In the genomic region with DNA sequence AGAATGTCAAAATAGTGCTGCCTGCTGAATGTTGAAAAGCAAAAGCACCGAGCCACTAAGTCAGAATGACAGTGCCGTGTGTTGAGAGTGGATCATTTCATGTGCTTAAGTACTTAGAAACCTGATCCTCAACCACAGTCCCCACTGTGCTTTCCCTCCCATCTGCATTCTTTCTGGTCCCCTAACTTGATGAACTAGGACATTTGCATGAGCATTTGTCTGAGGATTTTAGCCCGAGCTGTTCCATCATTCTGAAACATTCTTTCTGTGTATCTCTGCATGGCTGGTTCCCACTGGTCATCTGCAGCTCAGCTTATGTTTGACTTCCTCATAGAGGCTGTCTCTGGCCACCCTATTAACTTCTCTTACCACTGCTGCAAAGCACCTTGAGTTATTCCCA, we compare ENCODE assay signal across 25 cellular contexts. TPM values are rescaled to one million over a fixed set of nuclear protein-coding genes. Genes with fewer than 3 reads are reported as not detected.
DNase-seq lines count a peak whose midpoint lies in the region; ATAC-seq, FAIRE-seq and TF ChIP-seq lines count a peak whose summit lies in the region.
"Had no signal": no experiment of that assay in that cellular context is flagged by ENCODE, and none has a peak within 500 bp of the region (broad histone marks: within the 10 kb centered on the region; RNA-seq: fewer than 3 reads in every experiment).

No MANE protein-coding gene starts in this region.

- H3K27ac ChIP-seq in OCI-LY3 (ENCODE audit: low read length) (no peak overlapping the region), mesenchymal stem cell (ENCODE audit: low read length, poor library complexity, severe bottlenecking) (no peak overlapping the region), kidney (ENCODE audit: low read depth in 2 of 2, low read length in 2 of 2) (no peak overlapping the region)
- H3K27ac ChIP-seq: epithelial cell of prostate, foreskin keratinocyte, uterus had no signal

- no peaks in the 10 kb centered on the region for H3K9me3 ChIP-seq in OCI-LY3 (ENCODE audit: insufficient read depth, low read length)
- no peaks in the 10 kb centered on the region for H3K9me3 ChIP-seq in mesenchymal stem cell (ENCODE audit: control insufficient read depth, low read length)
- no peaks in the 10 kb centered on the region for H3K9me3 ChIP-seq in kidney (ENCODE audit: control insufficient read depth in 1 of 2, low read length in 2 of 2)
- H3K9me3 ChIP-seq: uterus had no signal

- no peaks in the 10 kb centered on the region for H3K36me3 ChIP-seq in OCI-LY3 (replicated peaks; ENCODE audit: low read depth, low read length)
- no peaks in the 10 kb centered on the region for H3K36me3 ChIP-seq in mesenchymal stem cell (ENCODE audit: control insufficient read depth in 1 of 2, insufficient read depth in 2 of 2, low read depth in 1 of 2, low read length in 2 of 2)
- H3K36me3 ChIP-seq in kidney (ENCODE audit: control insufficient read depth in 1 of 2, insufficient read depth in 2 of 2, low read length in 2 of 2), result no peaks in the 10 kb centered on the region
- H3K36me3 ChIP-seq: uterus had no signal

- no peak for TF ChIP-seq CTCF in OCI-LY3 (IDR thresholded peaks at IDR 0.05; ENCODE audit: low read depth, low read length)
- no peak for TF ChIP-seq CTCF in kidney (IDR thresholded peaks at IDR 0.05; ENCODE audit: borderline replicate concordance, extremely low read depth, insufficient read depth)

- H2BK5ac ChIP-seq in mesenchymal stem cell (ENCODE audit: low read depth, low read length, poor library complexity, severe bottlenecking), result no peak overlapping the region

- H3K79me1 ChIP-seq in mesenchymal stem cell (replicated peaks; ENCODE audit: low read length, poor library complexity, severe bottlenecking), result no peaks in the 10 kb centered on the region

- H3K27me3 ChIP-seq in OCI-LY3 (ENCODE audit: low read depth, low read length), result peaks cover 27% of the 10 kb centered on the region
- H3K27me3 ChIP-seq in mesenchymal stem cell (ENCODE audit: control insufficient read depth in 1 of 2, insufficient read depth in 1 of 2, low read length in 2 of 2), result peaks cover 0 to 3% of the 10 kb centered on the region in 2 experiments
- H3K27me3 ChIP-seq: uterus had no signal

- peak; percentile 65 for DNase-seq in DMS79 treated with DMSO at 0.1 percent for 48 hours (lab: John Stamatoyannopoulos, UW)
- DNase-seq in DMS79 (lab: John Stamatoyannopoulos, UW), result no peak
- peak; percentile 2 for DNase-seq in LHCN-M2 (ENCODE audit: low read depth)
- DNase-seq in mesenchymal stem cell, result peak; percentile 5
- no peak for DNase-seq in RPMI8226
- no peak for DNase-seq in kidney
- DNase-seq: activated CD4-positive, alpha-beta T cell treated with anti-CD3 and anti-CD28 coated beads, Interleukin-2, amount 50 U/mL, for 4 hours; activated gamma-delta T cell; foreskin keratinocyte; GDM1; GOT3; left colon; NCI-H226; nucleus accumbens; SHP77; substantia nigra; uterus had no signal

- 36% methylated on average over 3 of the region's 3 CpGs for WGBS in mesenchymal stem cell

- H3K4me1 ChIP-seq in OCI-LY3 (ENCODE audit: low read length), result peaks cover 22% of the 10 kb centered on the region
- no peaks in the 10 kb centered on the region for H3K4me1 ChIP-seq in mesenchymal stem cell (ENCODE audit: control insufficient read depth, insufficient read depth, low read depth, low read length)
- no peaks in the 10 kb centered on the region for H3K4me1 ChIP-seq in kidney (ENCODE audit: control insufficient read depth in 1 of 2, insufficient read depth in 1 of 2, low read depth in 1 of 2, low read length in 2 of 2)
- H3K4me1 ChIP-seq: foreskin keratinocyte, uterus had no signal

- H4K91ac ChIP-seq in mesenchymal stem cell (ENCODE audit: low read length), result no peak overlapping the region

- no peak overlapping the region for H2BK15ac ChIP-seq in mesenchymal stem cell (ENCODE audit: low read depth, poor library complexity, severe bottlenecking)

- FAIRE-seq in kidney (lab: Jason Lieb, UNC), result no peak
- FAIRE-seq: A204.1, D721Med, GM12878 had no signal

- no peak overlapping the region for H2BK120ac ChIP-seq in mesenchymal stem cell (ENCODE audit: low read depth, low read length)

- no peak overlapping the region for H3K14ac ChIP-seq in mesenchymal stem cell (ENCODE audit: low read length in 2 of 2)

- no peaks in the 10 kb centered on the region for H3K79me2 ChIP-seq in OCI-LY3 (ENCODE audit: low read length)

- no peak overlapping the region for H4K8ac ChIP-seq in mesenchymal stem cell (ENCODE audit: low read length)

- no peak overlapping the region for H2AFZ ChIP-seq in OCI-LY3 (ENCODE audit: low read depth, low read length)
- H2AFZ ChIP-seq in mesenchymal stem cell (ENCODE audit: low read depth, low read length), result no peak overlapping the region

- no peak overlapping the region for H2BK12ac ChIP-seq in mesenchymal stem cell (ENCODE audit: low read length in 2 of 2)

- intact Hi-C loops in kidney (cut with DNase I), result no loop called here

- H4K20me1 ChIP-seq in OCI-LY3 (ENCODE audit: insufficient read depth, low read length), result no peaks in the 10 kb centered on the region

- peak overlapping the region; percentile 20; the same call in 1 of the 2 replicates for H3K4me3 ChIP-seq in OCI-LY3 (ENCODE audit: low read length)
- no peak overlapping the region for H3K4me3 ChIP-seq in mesenchymal stem cell (ENCODE audit: insufficient read depth in 1 of 2, low read depth in 1 of 2, low read length in 2 of 2)
- no peak overlapping the region for H3K4me3 ChIP-seq in kidney (ENCODE audit: low read length in 2 of 2)
- H3K4me3 ChIP-seq: GM12878, uterus had no signal

- H2AK5ac ChIP-seq in mesenchymal stem cell (ENCODE audit: low read length, severe bottlenecking), result no peak overlapping the region

- H3K9ac ChIP-seq in OCI-LY3 (ENCODE audit: low read length) (no peak overlapping the region), mesenchymal stem cell (ENCODE audit: low read length) (no peak overlapping the region), kidney (ENCODE audit: low read length in 2 of 2) (no peak overlapping the region)

- ATAC-seq in GM18861 (IDR thresholded peaks at IDR 0.05; ENCODE audit: unreplicated experiment), result no peak
- ATAC-seq: foreskin keratinocyte, GM12878, left colon had no signal

- H3K4ac ChIP-seq in mesenchymal stem cell (ENCODE audit: low read depth in 1 of 2, low read length in 2 of 2), result no peak overlapping the region

- H3K18ac ChIP-seq in mesenchymal stem cell (ENCODE audit: low read depth in 1 of 2, low read length in 2 of 2), result no peak overlapping the region

- H3K4me2 ChIP-seq in OCI-LY3 (ENCODE audit: low read length) (peak overlapping the region; percentile 51), mesenchymal stem cell (ENCODE audit: low read length, poor library complexity, severe bottlenecking) (no peak overlapping the region)

- H3K23ac ChIP-seq in mesenchymal stem cell (ENCODE audit: low read length in 2 of 2), result no peak overlapping the region

RNA-seq across cellular contexts. Expression of a gene that starts 42.0 kb away (rescaled TPM):
- not detected in 2 replicates for total RNA-seq in LHCN-M2 (2014; rRNA removed)
- polyA plus RNA-seq in LHCN-M2 (2012), result not detected
- not detected for polyA plus RNA-seq in mesenchymal stem cell (2013, experiment 1 of 2)
- not detected for polyA plus RNA-seq in mesenchymal stem cell (2013, experiment 2 of 2)
- total RNA-seq in kidney, result not detected
- polyA plus RNA-seq in kidney (ENCODE audit: insufficient read depth, low read depth, low replicate concordance), result not detected
- total RNA-seq: foreskin keratinocyte, mononuclear cell, OCI-LY7 had no signal
- polyA plus RNA-seq: foreskin keratinocyte had no signal

Comparison
In these comparisons a context has a peak if more than half of its experiments do, and no peak if none do; other contexts are left out.
1. DNase-seq: peak in DMS79 treated with DMSO at 0.1 percent for 48 hours (single experiment), LHCN-M2 (single experiment) and mesenchymal stem cell (single experiment); none in DMS79 (single experiment), RPMI8226 (single experiment) and kidney (single experiment).